In the genomic region with DNA sequence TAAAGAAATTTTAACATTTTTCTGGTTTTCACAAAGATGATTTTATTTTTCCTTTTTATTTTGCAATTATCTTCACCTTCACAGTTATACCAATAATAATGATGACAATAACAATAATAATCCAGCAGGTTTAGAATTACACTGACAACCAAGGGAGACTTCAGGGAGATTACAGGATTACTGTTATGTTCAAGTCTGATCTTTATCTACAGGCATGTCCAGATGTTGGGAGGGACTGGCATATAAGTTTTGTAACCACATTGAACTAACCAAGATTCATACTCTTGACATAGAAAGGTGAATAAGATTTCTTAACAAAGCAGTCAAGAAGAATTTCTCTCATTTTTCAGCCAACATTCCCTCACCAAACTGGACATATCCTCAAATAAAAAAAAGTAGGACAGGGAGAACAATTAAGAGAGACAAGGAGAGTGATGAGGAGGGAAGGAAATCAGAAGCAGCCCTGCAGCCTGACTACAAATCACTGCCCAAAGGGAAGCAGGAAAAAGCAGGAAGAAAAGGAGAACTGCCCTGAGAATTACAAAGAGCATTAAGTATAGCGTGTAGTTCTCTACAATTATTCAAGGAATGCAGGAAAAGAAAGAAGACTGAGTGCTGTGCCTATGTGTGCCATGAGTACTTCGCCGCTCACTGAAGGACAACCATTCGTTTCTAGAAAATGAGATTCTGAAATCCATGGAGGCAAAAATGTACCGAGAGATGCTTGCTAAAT, we compare ENCODE assay signal across 18 cellular contexts.
DNase-seq lines count a peak whose midpoint lies in the region; ATAC-seq, FAIRE-seq and TF ChIP-seq lines count a peak whose summit lies in the region.
"Had no signal": no experiment of that assay in that cellular context is flagged by ENCODE, and none has a peak within 500 bp of the region (broad histone marks: within the 10 kb centered on the region; RNA-seq: fewer than 3 reads in every experiment).

No MANE protein-coding gene starts in this region.

- H3K23ac ChIP-seq in H1 (ENCODE audit: insufficient read length) (no peak overlapping the region), mesenchymal stem cell (ENCODE audit: low read length in 2 of 2) (no peak overlapping the region)

- no peak for ATAC-seq in activated CD8-positive, alpha-beta T cell treated with anti-CD3 and anti-CD28 coated beads for 36 hours
- no peak for ATAC-seq in activated CD8-positive, alpha-beta T cell treated with anti-CD3 and anti-CD28 coated beads, Interleukin-2, amount 10 ng/mL, durations not matched to agents 7 days and 5 days
- no peak for ATAC-seq in HG03354 (IDR thresholded peaks at IDR 0.05; ENCODE audit: poor library complexity, severe bottlenecking, unreplicated experiment)
- no peak for ATAC-seq in GM21825 (IDR thresholded peaks at IDR 0.05; ENCODE audit: unreplicated experiment)
- ATAC-seq: left cardiac atrium, sciatic nerve had no signal

- intact Hi-C loops in activated CD8-positive, alpha-beta T cell treated with anti-CD3 and anti-CD28 coated beads for 36 hours (cut with micrococcal nuclease) = no loop called here

- H3K36me3 Mint-ChIP-seq in activated CD8-positive, alpha-beta T cell treated with anti-CD3 and anti-CD28 coated beads for 36 hours (ENCODE audit: low read depth) = peaks cover 21% of the 10 kb centered on the region
- peaks cover 18% of the 10 kb centered on the region for H3K36me3 Mint-ChIP-seq in activated CD8-positive, alpha-beta T cell treated with anti-CD3 and anti-CD28 coated beads, Interleukin-2, amount 10 ng/mL, durations not matched to agents 7 days and 5 days (ENCODE audit: low read depth)

- peak overlapping the region in 1 of 4 experiments; percentile 6; a peak in 1 of 8 replicates for H3K4me3 ChIP-seq in H1 (ENCODE audit: extremely low read depth in 1 of 4, insufficient read depth in 2 of 4, low read depth in 3 of 4, low read length in 4 of 4)
- no peak overlapping the region for H3K4me3 ChIP-seq in mesenchymal stem cell (ENCODE audit: insufficient read depth in 1 of 2, low read depth in 1 of 2, low read length in 2 of 2)
- H3K4me3 ChIP-seq: hepatocyte, ovary, tibial nerve had no signal

- H2AFZ ChIP-seq in H1 (ENCODE audit: low read length) = no peak overlapping the region
- H2AFZ ChIP-seq in mesenchymal stem cell (ENCODE audit: low read depth, low read length) = no peak overlapping the region
- H2AFZ ChIP-seq: hepatocyte had no signal

- H3K27ac ChIP-seq in H1 (ENCODE audit: low read depth, low read length) (peak overlapping the region; percentile 23; the same call in 1 of the 2 replicates), mesenchymal stem cell (ENCODE audit: low read length, poor library complexity, severe bottlenecking) (peak overlapping the region; percentile 16)
- H3K27ac ChIP-seq: hepatocyte, ovary, tibial nerve, VCaP had no signal

- H3K36me3 ChIP-seq in H1 (ENCODE audit: control insufficient read depth in 2 of 4, insufficient read depth in 4 of 4, low read length in 3 of 4) (peaks cover 2 to 39% (median 7%) of the 10 kb centered on the region in 4 experiments; a peak in 5 of 8 replicates), mesenchymal stem cell (ENCODE audit: control insufficient read depth in 1 of 2, insufficient read depth in 2 of 2, low read depth in 1 of 2, low read length in 2 of 2) (peaks cover 2 to 85% of the 10 kb centered on the region in 2 experiments)
- H3K36me3 ChIP-seq: ovary had no signal

- no peak for TF ChIP-seq RAD21 in H1 (IDR thresholded peaks at IDR 0.05 in 1 of 2, conservative IDR thresholded peaks at IDR 0.05 in 1 of 2; ENCODE audit: low read depth in 2 of 2, low read length in 2 of 2)

- H3K4me3 Mint-ChIP-seq in activated CD8-positive, alpha-beta T cell treated with anti-CD3 and anti-CD28 coated beads for 36 hours = no peak overlapping the region
- H3K4me3 Mint-ChIP-seq in activated CD8-positive, alpha-beta T cell treated with anti-CD3 and anti-CD28 coated beads, Interleukin-2, amount 10 ng/mL, durations not matched to agents 7 days and 5 days = no peak overlapping the region

- H2BK12ac ChIP-seq in H1 (ENCODE audit: low read depth, low read length) = no peak overlapping the region
- no peak overlapping the region for H2BK12ac ChIP-seq in mesenchymal stem cell (ENCODE audit: low read length in 2 of 2)

- H2BK120ac ChIP-seq in H1 (replicated peaks; ENCODE audit: low read depth, low read length) (no peak overlapping the region), mesenchymal stem cell (ENCODE audit: low read depth, low read length) (no peak overlapping the region)

- no peak for TF ChIP-seq POLR2A in H1 (IDR thresholded peaks at IDR 0.05; ENCODE audit: control extremely low read depth in 1 of 2, low read depth in 2 of 2, low read length in 2 of 2)

- H2BK15ac ChIP-seq in H1 (ENCODE audit: low read length) (no peak overlapping the region), mesenchymal stem cell (ENCODE audit: low read depth, poor library complexity, severe bottlenecking) (no peak overlapping the region)

- H3K4me2 ChIP-seq in H1 (ENCODE audit: insufficient read depth in 1 of 2, low read depth in 2 of 2, low read length in 2 of 2) = peak overlapping the region; percentile 1 to 39; a peak in 2 of 4 replicates
- H3K4me2 ChIP-seq in mesenchymal stem cell (ENCODE audit: low read length, poor library complexity, severe bottlenecking) = no peak overlapping the region
- H3K4me2 ChIP-seq: hepatocyte had no signal

- no peak overlapping the region for H3K27ac Mint-ChIP-seq in activated CD8-positive, alpha-beta T cell treated with anti-CD3 and anti-CD28 coated beads for 36 hours
- H3K27ac Mint-ChIP-seq in activated CD8-positive, alpha-beta T cell treated with anti-CD3 and anti-CD28 coated beads, Interleukin-2, amount 10 ng/mL, durations not matched to agents 7 days and 5 days = no peak overlapping the region

- H2BK5ac ChIP-seq in H1 (ENCODE audit: low read depth, low read length) (no peak overlapping the region), mesenchymal stem cell (ENCODE audit: low read depth, low read length, poor library complexity, severe bottlenecking) (no peak overlapping the region)

- peaks cover 4% of the 10 kb centered on the region for H3K4me1 Mint-ChIP-seq in activated CD8-positive, alpha-beta T cell treated with anti-CD3 and anti-CD28 coated beads for 36 hours (ENCODE audit: low read depth)
- H3K4me1 Mint-ChIP-seq in activated CD8-positive, alpha-beta T cell treated with anti-CD3 and anti-CD28 coated beads, Interleukin-2, amount 10 ng/mL, durations not matched to agents 7 days and 5 days (ENCODE audit: low read depth) = peaks cover 8% of the 10 kb centered on the region

- CTCF ChIA-PET in activated CD8-positive, alpha-beta T cell treated with anti-CD3 and anti-CD28 coated beads for 36 hours (lab: Charles Lee) = no interaction called here
- CTCF ChIA-PET in activated CD8-positive, alpha-beta T cell treated with anti-CD3 and anti-CD28 coated beads, Interleukin-2, amount 10 ng/mL, durations not matched to agents 7 days and 5 days (lab: Charles Lee) = interaction anchor here (1.2 kb wide), 1 partner anchor 617 kb away, joined by 3 read pairs; no protein-coding TSS in a partner anchor
- CTCF ChIA-PET in H1 (lab: Charles Lee; ENCODE audit: partially characterized antibody) = interaction anchor here (1.5 to 2.5 kb wide), 3 partner anchors 10 to 45 kb away, joined by 5 to 7 read pairs (median 7); no protein-coding TSS in a partner anchor

- FAIRE-seq in H1 (lab: Jason Lieb, UNC) = no peak
- FAIRE-seq: HTR-8/SVneo had no signal

- no peak for DNase-seq in activated CD8-positive, alpha-beta T cell treated with anti-CD3 and anti-CD28 coated beads for 36 hours
- DNase-seq in activated CD8-positive, alpha-beta T cell treated with anti-CD3 and anti-CD28 coated beads, Interleukin-2, amount 10 ng/mL, durations not matched to agents 7 days and 5 days = no peak
- DNase-seq in H1 (ENCODE audit: low read depth in 1 of 2, low spot score in 2 of 2) (no peak), mesenchymal stem cell (no peak), nucleus accumbens (lab: John Stamatoyannopoulos, UW) (no peak), glomerular visceral epithelial cell (ENCODE audit: extremely low spot score) (no peak)
- DNase-seq: 8988T, left cardiac atrium, ovary, SHP77 treated with DMSO at 0.1 percent for 48 hours had no signal

- H3K79me1 ChIP-seq in H1 (ENCODE audit: low read depth, low read length) (no peaks in the 10 kb centered on the region), mesenchymal stem cell (replicated peaks; ENCODE audit: low read length, poor library complexity, severe bottlenecking) (peaks cover 4% of the 10 kb centered on the region)

- H3K4ac ChIP-seq in H1 (replicated peaks; ENCODE audit: insufficient read length, low read depth, low read length) (no peak overlapping the region), mesenchymal stem cell (ENCODE audit: low read depth in 1 of 2, low read length in 2 of 2) (no peak overlapping the region)

- H3K14ac ChIP-seq in H1 (ENCODE audit: insufficient read length) (no peak overlapping the region), mesenchymal stem cell (ENCODE audit: low read length in 2 of 2) (no peak overlapping the region)

- H3K4me1 ChIP-seq in H1 (replicated peaks in 1 of 4; ENCODE audit: control insufficient read depth in 3 of 4, insufficient read depth in 4 of 4, low read length in 3 of 4) (peaks cover under 1 to 14% (median 10%) of the 10 kb centered on the region in 4 experiments; a peak in 5 of 7 replicates), mesenchymal stem cell (ENCODE audit: control insufficient read depth, insufficient read depth, low read depth, low read length) (no peaks in the 10 kb centered on the region)
- H3K4me1 ChIP-seq: tibial nerve had no signal

- H4K91ac ChIP-seq in H1 (replicated peaks; ENCODE audit: insufficient read length, low read length) = no peak overlapping the region
- H4K91ac ChIP-seq in mesenchymal stem cell (ENCODE audit: low read length) = no peak overlapping the region

- H4K8ac ChIP-seq in H1 (ENCODE audit: extremely low read depth, insufficient read depth, low read length) = no peak overlapping the region
- H4K8ac ChIP-seq in mesenchymal stem cell (ENCODE audit: low read length) = no peak overlapping the region

- POLR2A ChIA-PET in activated CD8-positive, alpha-beta T cell treated with anti-CD3 and anti-CD28 coated beads for 36 hours (lab: Charles Lee) = no interaction called here
- POLR2A ChIA-PET in activated CD8-positive, alpha-beta T cell treated with anti-CD3 and anti-CD28 coated beads, Interleukin-2, amount 10 ng/mL, durations not matched to agents 7 days and 5 days (lab: Charles Lee) = no interaction called here
- POLR2A ChIA-PET in H1 (lab: Charles Lee; ENCODE audit: partially characterized antibody) = no interaction called here

- WGBS in H1 (ENCODE audit: extremely low coverage in 1 of 2, insufficient coverage in 1 of 2, insufficient read length in 1 of 2, insufficient replicate concordance in 2 of 2, low coverage in 1 of 2, low lambda C conversion rate in 2 of 2, missing lambda C conversion rate in 1 of 2), 2 experiments = 66% methylated on average over 5 of the region's 5 CpGs; no CpG with 5 or more reads in 1 of the 2 experiments
- 88% methylated on average over 5 of the region's 5 CpGs for WGBS in mesenchymal stem cell

- TF ChIP-seq CTCF in activated CD8-positive, alpha-beta T cell treated with anti-CD3 and anti-CD28 coated beads for 36 hours (IDR thresholded peaks at IDR 0.05) = peak; percentile 19
- TF ChIP-seq CTCF in H1 (IDR thresholded peaks at IDR 0.05; ENCODE audit: control extremely low read depth in 1 of 3, insufficient read depth in 1 of 3, low read depth in 1 of 3, low read length in 3 of 3) = no peak

- no peaks in the 10 kb centered on the region for H3K9me3 Mint-ChIP-seq in activated CD8-positive, alpha-beta T cell treated with anti-CD3 and anti-CD28 coated beads for 36 hours
- H3K9me3 Mint-ChIP-seq in activated CD8-positive, alpha-beta T cell treated with anti-CD3 and anti-CD28 coated beads, Interleukin-2, amount 10 ng/mL, durations not matched to agents 7 days and 5 days (ENCODE audit: insufficient read depth) = no peaks in the 10 kb centered on the region

- no peaks in the 10 kb centered on the region for H4K20me1 ChIP-seq in H1 (replicated peaks in 1 of 2; ENCODE audit: control insufficient read depth in 1 of 2, insufficient read depth in 2 of 2, low read length in 2 of 2)

- H2AK5ac ChIP-seq in H1 (ENCODE audit: low read depth, low read length) (no peak overlapping the region), mesenchymal stem cell (ENCODE audit: low read length, severe bottlenecking) (no peak overlapping the region)

- H4K5ac ChIP-seq in H1 (ENCODE audit: insufficient read length, low read depth, low read length) = peak overlapping the region; percentile 46

- H3K27me3 ChIP-seq in H1 (replicated peaks in 1 of 4; ENCODE audit: control insufficient read depth in 3 of 4, extremely low read depth in 1 of 4, insufficient read depth in 3 of 4, low read length in 3 of 4) (no peaks in the 10 kb centered on the region), mesenchymal stem cell (ENCODE audit: control insufficient read depth in 1 of 2, insufficient read depth in 1 of 2, low read length in 2 of 2) (no peaks in the 10 kb centered on the region)
- H3K27me3 ChIP-seq: BE2C, hepatocyte, ovary, tibial nerve had no signal

- H3K9me3 ChIP-seq in H1 (ENCODE audit: insufficient read depth in 2 of 2, low read depth in 1 of 2, low read length in 1 of 2) = no peaks in the 10 kb centered on the region
- no peaks in the 10 kb centered on the region for H3K9me3 ChIP-seq in mesenchymal stem cell (ENCODE audit: control insufficient read depth, low read length)
- H3K9me3 ChIP-seq: BE2C, ovary, tibial nerve had no signal

- H3K9ac ChIP-seq in H1 (replicated peaks in 1 of 4; ENCODE audit: extremely low read depth in 1 of 4, low read depth in 3 of 4, low read length in 3 of 4) = no peak overlapping the region
- H3K9ac ChIP-seq in mesenchymal stem cell (ENCODE audit: low read length) = no peak overlapping the region

- H3K27me3 Mint-ChIP-seq in activated CD8-positive, alpha-beta T cell treated with anti-CD3 and anti-CD28 coated beads for 36 hours = no peaks in the 10 kb centered on the region
- H3K27me3 Mint-ChIP-seq in activated CD8-positive, alpha-beta T cell treated with anti-CD3 and anti-CD28 coated beads, Interleukin-2, amount 10 ng/mL, durations not matched to agents 7 days and 5 days (ENCODE audit: low read depth) = no peaks in the 10 kb centered on the region

- no peak overlapping the region for H3K56ac ChIP-seq in H1 (replicated peaks; ENCODE audit: insufficient read length, low read depth, low read length)

- no peak for TF ChIP-seq EP300 in H1 (IDR thresholded peaks at IDR 0.05; ENCODE audit: borderline replicate concordance in 1 of 2, low read depth in 2 of 2, low read length in 2 of 2)

- H3K79me2 ChIP-seq in H1 (ENCODE audit: control insufficient read depth in 1 of 2, insufficient read depth in 2 of 2, low read length in 2 of 2) = no peaks in the 10 kb centered on the region
- H3K79me2 ChIP-seq: hepatocyte had no signal

- no peak overlapping the region for H3K18ac ChIP-seq in H1 (ENCODE audit: extremely low read depth, low read length)
- H3K18ac ChIP-seq in mesenchymal stem cell (ENCODE audit: low read depth in 1 of 2, low read length in 2 of 2) = no peak overlapping the region

- H3K23me2 ChIP-seq in H1 (ENCODE audit: low read depth, low read length) = no peaks in the 10 kb centered on the region

- no peak overlapping the region for H2BK20ac ChIP-seq in H1 (ENCODE audit: low read length)
